ENCODE assay signal across 2 cellular contexts in genomic region chr5:42988568-42988967, GRCh38.
TF ChIP-seq lines count a peak whose summit lies in the region.

No MANE protein-coding gene starts in this region.

TF ChIP-seq in endothelial cell of umbilical vein, 7 proteins besides CTCF, POLR2A, EP300 and RAD21:
- TF ChIP-seq GATA2 (IDR thresholded peaks at IDR 0.05; ENCODE audit: insufficient read depth, insufficient read length, low read depth, low read length), result no peak
- no peak for TF ChIP-seq JUN (IDR thresholded peaks at IDR 0.05; ENCODE audit: borderline replicate concordance, insufficient read depth, insufficient read length, low read depth)
- TF ChIP-seq POLR2AphosphoS5 (IDR thresholded peaks at IDR 0.05; ENCODE audit: insufficient read depth, low read depth, low read length), result no peak
- TF ChIP-seq EZH2 (IDR thresholded peaks at IDR 0.05; ENCODE audit: borderline replicate concordance, low read depth, low read length, severe bottlenecking), result no peak
- TF ChIP-seq MYC (IDR thresholded peaks at IDR 0.05; ENCODE audit: low read depth, low read length), result no peak
- no peak for TF ChIP-seq MAX (IDR thresholded peaks at IDR 0.05; ENCODE audit: insufficient read depth, insufficient read length)
- TF ChIP-seq FOS (IDR thresholded peaks at IDR 0.05; ENCODE audit: borderline replicate concordance, insufficient read depth, low read length), result no peak

TF ChIP-seq in SK-N-SH, 30 proteins besides CTCF, POLR2A, EP300 and RAD21:
- TF ChIP-seq GATA2 (CRISPR knock-in tag; IDR thresholded peaks at IDR 0.05) (no peak), IRF3 (IDR thresholded peaks at IDR 0.05; ENCODE audit: low read depth, low read length) (no peak), USF2 (IDR thresholded peaks at IDR 0.05; ENCODE audit: borderline replicate concordance, low read depth, low read length) (no peak), CHD2 (IDR thresholded peaks at IDR 0.05; ENCODE audit: low read length, partially characterized antibody) (no peak), RFX5 (IDR thresholded peaks at IDR 0.05; ENCODE audit: low read length) (no peak), NFIC (IDR thresholded peaks at IDR 0.05; ENCODE audit: borderline replicate concordance) (no peak), SMC3 (IDR thresholded peaks at IDR 0.05; ENCODE audit: low read depth, low read length) (no peak), PBX3 (IDR thresholded peaks at IDR 0.05) (no peak), FOXM1 (IDR thresholded peaks at IDR 0.05; ENCODE audit: low read depth) (no peak), EZH2phosphoT487 (IDR thresholded peaks at IDR 0.05; ENCODE audit: borderline replicate concordance, low read depth) (no peak), ELF1 (IDR thresholded peaks at IDR 0.05) (no peak), MAX (IDR thresholded peaks at IDR 0.05; ENCODE audit: low read depth) (no peak), YY1 (IDR thresholded peaks at IDR 0.05; ENCODE audit: low read depth) (no peak)
